21 cellular contexts compared by ENCODE assay signal in genomic region chr6:81590314-81590691, GRCh38.
"Had no signal": no experiment of that assay in that cellular context is flagged by ENCODE, and none has a peak within 500 bp of the region (broad histone marks: within the 10 kb centered on the region; RNA-seq: fewer than 3 reads in every experiment).

No MANE protein-coding gene starts in this region.

- FAIRE-seq: astrocyte, RCC 7860 had no signal

- H3K27me3 ChIP-seq: cardiac muscle cell, SJSA1 had no signal

- ATAC-seq: activated CD8-positive, alpha-beta memory T cell treated with anti-CD3 and anti-CD28 coated beads, Interleukin-2, amount 10 ng/mL, durations not matched to agents 7 days and 5 days; SK-N-SH treated with all-trans-retinoic acid at 6 μM for 48 hours had no signal

- H3K36me3 ChIP-seq: cardiac muscle cell, SJSA1 had no signal

- H3K9me3 ChIP-seq: SJSA1 had no signal

- H3K4me3 ChIP-seq: cardiac muscle cell, SJSA1 had no signal

- H3K4me1 ChIP-seq: SJSA1 had no signal

- H3K27ac ChIP-seq: cardiac muscle cell, SJSA1 had no signal

- DNase-seq: activated CD4-positive, alpha-beta T cell treated with anti-CD3 and anti-CD28 coated beads for 48 hours; activated CD4-positive, alpha-beta T cell treated with anti-CD3 and anti-CD28 coated beads, Interleukin-2, amount 50 U/mL, for 4 hours; activated CD4-positive, CD25-positive, alpha-beta regulatory T cell treated with anti-CD3 and anti-CD28 coated beads, Interleukin-2, amount 50 U/mL, for 72 hours; activated CD8-positive, alpha-beta memory T cell treated with anti-CD3 and anti-CD28 coated beads, Interleukin-2, amount 10 ng/mL, durations not matched to agents 7 days and 5 days; activated effector memory CD4-positive, alpha-beta T cell treated with Interleukin-2 at 50 U/mL for 16 hours; activated naive CD4-positive, alpha-beta T cell; activated T-cell treated with anti-CD3 and anti-CD28 coated beads, Interleukin-2, amount 50 U/mL, for 24 hours; amygdala; KG1; MM.1S; NCI-H1105; NCI-H1436; NCI-H187 treated with DMSO at 0.1 percent for 48 hours; NCI-H2171; NCI-H2227 treated with DMSO at 0.1 percent for 48 hours; NCI-H446 treated with DMSO at 0.1 percent for 48 hours had no signal
